Comparison of ENCODE assay signal across 19 cellular contexts in genomic region chr21:31363720-31364119, GRCh38. TPM values are rescaled to one million over a fixed set of nuclear protein-coding genes. Genes with fewer than 3 reads are reported as not detected.
DNase-seq lines count a peak whose midpoint lies in the region; ATAC-seq and TF ChIP-seq lines count a peak whose summit lies in the region.
"Had no signal": no experiment of that assay in that cellular context is flagged by ENCODE, and none has a peak within 500 bp of the region (broad histone marks: within the 10 kb centered on the region; RNA-seq: fewer than 3 reads in every experiment).

No MANE protein-coding gene starts in this region.

- peaks cover 35% of the 10 kb centered on the region for H3K4me1 Mint-ChIP-seq in CD4-positive, alpha-beta T cell (ENCODE audit: low read depth)
- H3K4me1 Mint-ChIP-seq in WTC11 = peaks cover 26% of the 10 kb centered on the region
- H3K4me1 Mint-ChIP-seq: IgD-negative memory B cell had no signal

- no peaks in the 10 kb centered on the region for H3K27me3 Mint-ChIP-seq in CD4-positive, alpha-beta T cell
- H3K27me3 Mint-ChIP-seq in WTC11 (ENCODE audit: low read depth) = no peaks in the 10 kb centered on the region

- H3K9me3 ChIP-seq in CD4-positive, alpha-beta T cell (ENCODE audit: control insufficient read depth, low read length) = no peaks in the 10 kb centered on the region
- H3K9me3 ChIP-seq: ascending aorta, BE2C, esophagus squamous epithelium, HAP-1, pancreas, SJSA1 had no signal

- H3K27ac ChIP-seq in CD4-positive, alpha-beta T cell (ENCODE audit: low read depth, low read length) = no peak overlapping the region
- H3K27ac ChIP-seq: ascending aorta, esophagus squamous epithelium, heart left ventricle, pancreas, SJSA1 had no signal

- DNase-seq in CD4-positive, alpha-beta T cell = no peak
- DNase-seq in H4 (ENCODE audit: low spot score) (peak; percentile 53), WTC11 (ENCODE audit: low spot score) (no peak), left kidney (ENCODE audit: low read depth, low spot score) (peak; percentile 40), islet precursor cell (no peak)
- DNase-seq: BE2C, esophagus squamous epithelium, heart left ventricle, NCI-H1417 treated with DMSO at 0.1 percent for 48 hours, NCI-H446, pancreas had no signal

- no peaks in the 10 kb centered on the region for H3K9me3 Mint-ChIP-seq in CD4-positive, alpha-beta T cell
- H3K9me3 Mint-ChIP-seq in WTC11 = 0 out of 2 replicates have a peak, but pooled peaks cover 4% of the 10 kb centered on the region

- peak overlapping the region; percentile 74 for H3K4me3 Mint-ChIP-seq in CD4-positive, alpha-beta T cell
- H3K4me3 Mint-ChIP-seq in WTC11 = no peak overlapping the region
- H3K4me3 Mint-ChIP-seq: dendritic cell treated with granulocyte-macrophage colony-stimulating factor and Interleukin-4, amounts not matched to agents 40 ng/mL and 50 ng/mL, for 4 days; IgD-negative memory B cell; stimulated activated effector memory CD8-positive, alpha-beta T cell treated with anti-CD3 and anti-CD28 coated beads, Interleukin-12 subunit alpha, Interleukin-12 subunit beta, amount 100 ng/mL, for 72 hours had no signal

- no peak for ATAC-seq in CD4-positive, alpha-beta T cell (ENCODE audit: poor library complexity)
- ATAC-seq in WTC11 = no peak
- no peak for ATAC-seq in HG02623 (IDR thresholded peaks at IDR 0.05; ENCODE audit: unreplicated experiment)
- ATAC-seq in GM21390 (IDR thresholded peaks at IDR 0.05; ENCODE audit: unreplicated experiment) = no peak
- ATAC-seq: heart left ventricle, pancreas had no signal

- H3K27ac Mint-ChIP-seq in CD4-positive, alpha-beta T cell = peak overlapping the region; percentile 19
- peak overlapping the region; percentile 15 for H3K27ac Mint-ChIP-seq in WTC11
- H3K27ac Mint-ChIP-seq: dendritic cell treated with granulocyte-macrophage colony-stimulating factor and Interleukin-4, amounts not matched to agents 40 ng/mL and 50 ng/mL, for 4 days; IgD-negative memory B cell; stimulated activated effector memory CD8-positive, alpha-beta T cell treated with anti-CD3 and anti-CD28 coated beads, Interleukin-12 subunit alpha, Interleukin-12 subunit beta, amount 100 ng/mL, for 72 hours had no signal

- no peaks in the 10 kb centered on the region for H3K27me3 ChIP-seq in CD4-positive, alpha-beta T cell (ENCODE audit: control insufficient read depth, insufficient read depth, low read length)
- H3K27me3 ChIP-seq: ascending aorta, BE2C, esophagus squamous epithelium, heart left ventricle, pancreas, SJSA1 had no signal

- no peak for TF ChIP-seq CTCF in CD4-positive, alpha-beta T cell (IDR thresholded peaks at IDR 0.05)
- TF ChIP-seq CTCF in WTC11 (IDR thresholded peaks at IDR 0.05) = no peak

- POLR2A ChIA-PET in CD4-positive, alpha-beta T cell (lab: Charles Lee) = interaction anchor here (0.7 to 2.0 kb wide), 4 partner anchors 17 to 195 kb away, joined by 3 to 7 read pairs (median 4); no protein-coding TSS in a partner anchor
- POLR2A ChIA-PET in WTC11 (lab: Charles Lee) = no interaction called here

- intact Hi-C loops in CD4-positive, alpha-beta T cell (cut with DNase I, micrococcal nuclease) = no loop called here

- H3K36me3 Mint-ChIP-seq in CD4-positive, alpha-beta T cell (ENCODE audit: low read depth) = no peaks in the 10 kb centered on the region
- H3K36me3 Mint-ChIP-seq in WTC11 = no peaks in the 10 kb centered on the region
- H3K36me3 Mint-ChIP-seq: IgD-negative memory B cell; stimulated activated effector memory CD8-positive, alpha-beta T cell treated with anti-CD3 and anti-CD28 coated beads, Interleukin-12 subunit alpha, Interleukin-12 subunit beta, amount 100 ng/mL, for 72 hours had no signal

- CTCF ChIA-PET in CD4-positive, alpha-beta T cell (lab: Charles Lee) = interaction anchor here (1.3 kb wide), 1 partner anchor 9 kb away, joined by 3 read pairs; no protein-coding TSS in a partner anchor
- CTCF ChIA-PET in WTC11 (lab: Charles Lee) = interaction anchor here (0.8 kb wide), 1 partner anchor 16 kb away, joined by 5 read pairs; no protein-coding TSS in a partner anchor

TF ChIP-seq in WTC11, 78 proteins besides CTCF, POLR2A, EP300 and RAD21:
- TF ChIP-seq HMGXB4 (CRISPR knock-in tag; IDR thresholded peaks at IDR 0.05) = no peak
- TF ChIP-seq ZNF263 (CRISPR knock-in tag; IDR thresholded peaks at IDR 0.05; ENCODE audit: low read depth) = no peak
- TF ChIP-seq ZNF219 (CRISPR knock-in tag; IDR thresholded peaks at IDR 0.05; ENCODE audit: borderline replicate concordance) = no peak
- TF ChIP-seq PRRX2 (CRISPR knock-in tag; IDR thresholded peaks at IDR 0.05) = no peak
- TF ChIP-seq ZMAT4 (CRISPR knock-in tag; IDR thresholded peaks at IDR 0.05) = no peak
- no peak for TF ChIP-seq ZNF416 (CRISPR knock-in tag; IDR thresholded peaks at IDR 0.05)
- TF ChIP-seq OVOL2 (CRISPR knock-in tag; IDR thresholded peaks at IDR 0.05; ENCODE audit: borderline replicate concordance) = no peak
- no peak for TF ChIP-seq TCF7 (CRISPR knock-in tag; IDR thresholded peaks at IDR 0.05; ENCODE audit: low read depth)
- no peak for TF ChIP-seq ZNF512 (CRISPR knock-in tag; IDR thresholded peaks at IDR 0.05; ENCODE audit: borderline replicate concordance)
- no peak for TF ChIP-seq NR1H2 (CRISPR knock-in tag; IDR thresholded peaks at IDR 0.05)
- no peak for TF ChIP-seq FOXJ3 (CRISPR knock-in tag; IDR thresholded peaks at IDR 0.05; ENCODE audit: borderline replicate concordance)
TF ChIP-seq in WTC11: peak in this region for 0.

RNA-seq across cellular contexts. Expression of gene TIAM1, which starts 19.7 kb away (rescaled TPM):
- total RNA-seq in CD4-positive, alpha-beta T cell = 10 to 100 TPM; 39.6 to 39.8 TPM
- 9.4 TPM in 2 replicates for total RNA-seq in H4 (2014; rRNA removed; shearing (Covaris generic))
- 25.2 to 28.7 TPM (median 28.2 TPM) in 3 replicates for total RNA-seq in WTC11 (2021)

Comparison
In these comparisons a context has a peak if more than half of its experiments do, and no peak if none do; other contexts are left out.
1. DNase-seq: peak in H4 (single experiment) and left kidney (single experiment); none in CD4-positive, alpha-beta T cell (0 of 10), WTC11 (single experiment) and islet precursor cell (single experiment).